7 cellular contexts compared by ENCODE assay signal in the genomic region with DNA sequence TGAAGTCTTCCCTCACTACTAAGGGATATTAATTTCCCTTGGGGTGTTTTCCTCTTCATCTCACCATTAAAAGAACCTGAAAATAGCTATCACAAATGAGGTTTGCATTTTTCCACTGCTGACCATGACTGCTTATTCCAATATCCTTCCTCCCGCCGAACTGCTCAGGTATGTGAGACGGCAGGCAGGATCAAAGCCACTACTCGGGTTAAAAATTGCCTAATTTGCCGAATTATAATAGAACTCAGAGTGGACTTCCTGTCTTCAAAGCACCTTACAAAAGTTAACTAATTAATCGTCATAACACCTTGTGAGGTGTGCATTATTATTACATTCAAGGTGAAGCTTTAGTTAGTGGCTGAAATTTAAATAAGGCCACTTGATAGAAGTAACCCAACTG.
"Had no signal": no experiment of that assay in that cellular context is flagged by ENCODE, and none has a peak within 500 bp of the region (broad histone marks: within the 10 kb centered on the region; RNA-seq: fewer than 3 reads in every experiment).

No MANE protein-coding gene starts in this region.

- H3K27ac Mint-ChIP-seq: H9, IgD-negative memory B cell had no signal

- DNase-seq: GM23248, H9, HCEC 1CT had no signal

- H2AFZ ChIP-seq: GM23248 had no signal

- H3K27ac ChIP-seq: GM23248 had no signal

- H3K27me3 Mint-ChIP-seq: IgD-negative memory B cell had no signal

- H3K4me3 ChIP-seq: GM23248 had no signal

- FAIRE-seq: H1, H54, HTR-8/SVneo had no signal

- H3K4me1 Mint-ChIP-seq: IgD-negative memory B cell had no signal

- H3K9me3 Mint-ChIP-seq: H9 had no signal

- H3K36me3 Mint-ChIP-seq: IgD-negative memory B cell had no signal

- H3K4me3 Mint-ChIP-seq: H9, IgD-negative memory B cell had no signal

- H3K9ac ChIP-seq: GM23248 had no signal
